1 cellular context compared by ENCODE assay signal in the genomic region with DNA sequence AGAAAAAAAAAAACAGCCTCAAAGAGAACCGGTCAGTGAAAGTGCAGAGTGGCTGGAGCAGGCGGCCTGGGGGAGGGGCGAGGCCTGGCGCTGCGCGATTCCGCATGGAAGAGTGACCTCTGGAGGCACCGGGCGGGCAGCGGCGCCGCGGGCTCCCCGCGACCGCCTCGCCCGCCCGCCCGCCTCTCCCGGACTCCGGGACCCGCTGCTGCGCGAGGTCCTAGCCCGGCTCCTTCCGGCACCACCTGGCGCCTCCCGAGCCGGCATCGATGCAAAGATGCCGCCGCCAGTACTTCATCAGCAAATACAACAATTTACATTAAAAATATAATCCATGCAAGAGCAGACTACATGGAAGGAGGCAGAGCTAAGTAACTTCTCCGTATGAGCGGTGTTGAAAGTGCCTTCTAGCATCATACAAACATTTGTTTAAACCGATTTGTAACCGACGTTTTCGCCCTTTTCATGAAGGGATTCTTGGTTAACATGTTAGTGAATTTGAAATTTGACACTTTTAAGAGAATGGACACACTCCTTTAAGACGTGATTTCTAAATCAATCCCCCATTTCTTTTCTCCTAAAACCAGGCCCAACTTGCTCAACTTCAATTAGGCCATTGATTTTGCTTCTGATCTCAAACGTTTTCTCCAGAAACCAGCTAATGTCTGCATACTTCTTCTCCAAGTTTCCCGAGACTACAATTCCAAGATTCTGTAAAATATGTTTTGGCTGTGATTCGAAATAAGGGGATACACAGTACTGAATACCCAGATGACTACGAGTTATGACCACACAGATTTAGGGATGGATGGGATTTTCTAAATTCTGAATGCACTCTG.
TF ChIP-seq lines count a peak whose summit lies in the region.

No MANE protein-coding gene starts in this region.

TF ChIP-seq in GM23338, 12 proteins besides CTCF, POLR2A, EP300 and RAD21:
- TF ChIP-seq ZNF462 (CRISPR knock-in tag; IDR thresholded peaks at IDR 0.05) = no peak
- TF ChIP-seq ZNF331 (CRISPR knock-in tag; IDR thresholded peaks at IDR 0.05; ENCODE audit: low read depth) = no peak
- 0 out of 2 replicates have a peak, but pooled peaks have one; percentile 6 for TF ChIP-seq NANOG (IDR thresholded peaks at IDR 0.05; ENCODE audit: borderline replicate concordance)
- no peak for TF ChIP-seq STAT1 (IDR thresholded peaks at IDR 0.05; ENCODE audit: unreplicated experiment)
- TF ChIP-seq POLR2AphosphoS5 (IDR thresholded peaks at IDR 0.05; ENCODE audit: low read depth) = no peak
- TF ChIP-seq, protein P1, sequence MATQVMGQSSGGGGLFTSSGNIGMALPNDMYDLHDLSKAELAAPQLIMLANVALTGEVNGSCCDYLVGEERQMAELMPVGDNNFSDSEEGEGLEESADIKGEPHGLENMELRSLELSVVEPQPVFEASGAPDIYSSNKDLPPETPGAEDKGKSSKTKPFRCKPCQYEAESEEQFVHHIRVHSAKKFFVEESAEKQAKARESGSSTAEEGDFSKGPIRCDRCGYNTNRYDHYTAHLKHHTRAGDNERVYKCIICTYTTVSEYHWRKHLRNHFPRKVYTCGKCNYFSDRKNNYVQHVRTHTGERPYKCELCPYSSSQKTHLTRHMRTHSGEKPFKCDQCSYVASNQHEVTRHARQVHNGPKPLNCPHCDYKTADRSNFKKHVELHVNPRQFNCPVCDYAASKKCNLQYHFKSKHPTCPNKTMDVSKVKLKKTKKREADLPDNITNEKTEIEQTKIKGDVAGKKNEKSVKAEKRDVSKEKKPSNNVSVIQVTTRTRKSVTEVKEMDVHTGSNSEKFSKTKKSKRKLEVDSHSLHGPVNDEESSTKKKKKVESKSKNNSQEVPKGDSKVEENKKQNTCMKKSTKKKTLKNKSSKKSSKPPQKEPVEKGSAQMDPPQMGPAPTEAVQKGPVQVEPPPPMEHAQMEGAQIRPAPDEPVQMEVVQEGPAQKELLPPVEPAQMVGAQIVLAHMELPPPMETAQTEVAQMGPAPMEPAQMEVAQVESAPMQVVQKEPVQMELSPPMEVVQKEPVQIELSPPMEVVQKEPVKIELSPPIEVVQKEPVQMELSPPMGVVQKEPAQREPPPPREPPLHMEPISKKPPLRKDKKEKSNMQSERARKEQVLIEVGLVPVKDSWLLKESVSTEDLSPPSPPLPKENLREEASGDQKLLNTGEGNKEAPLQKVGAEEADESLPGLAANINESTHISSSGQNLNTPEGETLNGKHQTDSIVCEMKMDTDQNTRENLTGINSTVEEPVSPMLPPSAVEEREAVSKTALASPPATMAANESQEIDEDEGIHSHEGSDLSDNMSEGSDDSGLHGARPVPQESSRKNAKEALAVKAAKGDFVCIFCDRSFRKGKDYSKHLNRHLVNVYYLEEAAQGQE (IDR thresholded peaks at IDR 0.05; ENCODE audit: unreplicated experiment) = no peak
- TF ChIP-seq CREB1 (CRISPR knock-in tag; IDR thresholded peaks at IDR 0.05; ENCODE audit: low read depth) = no peak
- TF ChIP-seq EZH2 (IDR thresholded peaks at IDR 0.05; ENCODE audit: low read depth, unreplicated experiment) = peak; percentile 47
- no peak for TF ChIP-seq ZNF114 (CRISPR knock-in tag; IDR thresholded peaks at IDR 0.05)
- TF ChIP-seq JUNB (IDR thresholded peaks at IDR 0.05; ENCODE audit: unreplicated experiment) = no peak
- no peak for TF ChIP-seq EZH2phosphoT487 (IDR thresholded peaks at IDR 0.05; ENCODE audit: unreplicated experiment)
- TF ChIP-seq, protein P2, sequence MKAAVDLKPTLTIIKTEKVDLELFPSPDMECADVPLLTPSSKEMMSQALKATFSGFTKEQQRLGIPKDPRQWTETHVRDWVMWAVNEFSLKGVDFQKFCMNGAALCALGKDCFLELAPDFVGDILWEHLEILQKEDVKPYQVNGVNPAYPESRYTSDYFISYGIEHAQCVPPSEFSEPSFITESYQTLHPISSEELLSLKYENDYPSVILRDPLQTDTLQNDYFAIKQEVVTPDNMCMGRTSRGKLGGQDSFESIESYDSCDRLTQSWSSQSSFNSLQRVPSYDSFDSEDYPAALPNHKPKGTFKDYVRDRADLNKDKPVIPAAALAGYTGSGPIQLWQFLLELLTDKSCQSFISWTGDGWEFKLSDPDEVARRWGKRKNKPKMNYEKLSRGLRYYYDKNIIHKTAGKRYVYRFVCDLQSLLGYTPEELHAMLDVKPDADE (IDR thresholded peaks at IDR 0.05) = no peak
